In genomic region chr7:28806841-28807240, GRCh38 we compare ENCODE assay signal across 35 cellular contexts.
DNase-seq lines count a peak whose midpoint lies in the region; ATAC-seq and TF ChIP-seq lines count a peak whose summit lies in the region.
"Had no signal": no experiment of that assay in that cellular context is flagged by ENCODE, and none has a peak within 500 bp of the region (broad histone marks: within the 10 kb centered on the region; RNA-seq: fewer than 3 reads in every experiment).

No MANE protein-coding gene starts in this region.

- no peaks in the 10 kb centered on the region for H3K36me3 Mint-ChIP-seq in naive thymus-derived CD8-positive, alpha-beta T cell
- H3K36me3 Mint-ChIP-seq: natural killer cell had no signal

- no peak overlapping the region for H3K4me2 ChIP-seq in GM23248 (ENCODE audit: unreplicated experiment)
- H3K4me2 ChIP-seq: BLaER1 treated with 17β-estradiol and CSF1 and Interleukin-3, amounts not matched to agents 10 nM and 100 nM had no signal

- H3K27ac Mint-ChIP-seq in naive thymus-derived CD8-positive, alpha-beta T cell: no peak overlapping the region
- H3K27ac Mint-ChIP-seq: activated naive CD8-positive, alpha-beta T cell treated with anti-CD3 and anti-CD28 coated beads for 36 hours; endodermal cell; HFFc6; natural killer cell had no signal

- H3K4me3 Mint-ChIP-seq in naive thymus-derived CD8-positive, alpha-beta T cell: no peak overlapping the region
- H3K4me3 Mint-ChIP-seq: activated naive CD8-positive, alpha-beta T cell treated with anti-CD3 and anti-CD28 coated beads for 36 hours; endodermal cell; HFFc6; natural killer cell had no signal

- ATAC-seq in naive thymus-derived CD8-positive, alpha-beta T cell: no peak
- ATAC-seq: esophagus mucosa, gastroesophageal sphincter, natural killer cell, Panc1, sciatic nerve had no signal

- H3K27ac ChIP-seq in GM23248: peak overlapping the region; percentile 83
- H3K27ac ChIP-seq in RWPE1: no peak overlapping the region
- H3K27ac ChIP-seq: BLaER1 treated with 17β-estradiol and CSF1 and Interleukin-3, amounts not matched to agents 10 nM and 100 nM; gastroesophageal sphincter; prostate gland; thyroid gland; vagina; VCaP had no signal

- in situ Hi-C loops in GM23248 (cut with MboI): no loop called here

- H2AFZ ChIP-seq in GM23248: no peak overlapping the region

- H3F3A ChIP-seq in GM23248 (ENCODE audit: insufficient read depth): peaks cover 50% of the 10 kb centered on the region

- no peaks in the 10 kb centered on the region for H4K20me1 ChIP-seq in GM23248 (ENCODE audit: insufficient read depth)
- H4K20me1 ChIP-seq: BLaER1 treated with 17β-estradiol and CSF1 and Interleukin-3, amounts not matched to agents 10 nM and 100 nM had no signal

- 13 to 15% methylated on average over 7 of the region's 7 CpGs for WGBS in GM23248 (ENCODE audit: low coverage in 1 of 2, low lambda C conversion rate in 2 of 2, missing lambda C conversion rate in 2 of 2), 2 experiments

- H3K4me1 ChIP-seq in GM23248 (ENCODE audit: insufficient read depth): peaks cover 65% of the 10 kb centered on the region
- H3K4me1 ChIP-seq: prostate gland, thyroid gland, vagina had no signal

- H3K4me3 ChIP-seq in GM23248 (0 out of 2 replicates have a peak overlapping the region, but pooled peaks have one; percentile 5), fibroblast of villous mesenchyme (ENCODE audit: low read depth, low read length) (no peak overlapping the region)
- H3K4me3 ChIP-seq: BLaER1 treated with 17β-estradiol and CSF1 and Interleukin-3, amounts not matched to agents 10 nM and 100 nM; gastroesophageal sphincter; prostate gland; thyroid gland; vagina had no signal

- CTCF ChIA-PET in RWPE1 (lab: Yijun Ruan, JAX) (no interaction called here), HEK293T (lab: Yijun Ruan, JAX) (no interaction called here)

- POLR2A ChIA-PET in RWPE1 (lab: Yijun Ruan, JAX; ENCODE audit: low non-redundant PET) (no interaction called here), HEK293T (lab: Yijun Ruan, JAX) (no interaction called here)
- POLR2A ChIA-PET in naive thymus-derived CD8-positive, alpha-beta T cell (lab: Charles Lee): no interaction called here

- no peaks in the 10 kb centered on the region for H3K9me2 ChIP-seq in GM23248 (ENCODE audit: insufficient read depth)

- peaks cover 0 to 5% (median 0%) of the 10 kb centered on the region in 5 donors for H3K27me3 Mint-ChIP-seq in naive thymus-derived CD8-positive, alpha-beta T cell
- H3K27me3 Mint-ChIP-seq: activated naive CD8-positive, alpha-beta T cell treated with anti-CD3 and anti-CD28 coated beads for 36 hours had no signal

- TF ChIP-seq CTCF in RWPE1 (conservative IDR thresholded peaks at IDR 0.05; ENCODE audit: low read depth) (no peak), fibroblast of villous mesenchyme (IDR thresholded peaks at IDR 0.05; ENCODE audit: insufficient read depth, low read depth, low read length) (no peak)

- H3K9me3 ChIP-seq in GM23248 (ENCODE audit: low read depth): no peaks in the 10 kb centered on the region
- H3K9me3 ChIP-seq: BLaER1 treated with 17β-estradiol and CSF1 and Interleukin-3, amounts not matched to agents 10 nM and 100 nM; gastroesophageal sphincter; prostate gland; thyroid gland; vagina had no signal

- DNase-seq in AG08395 (ENCODE audit: low spot score) (peak; percentile 76), GM23248 (peak; percentile 93), RWPE1 (ENCODE audit: low spot score) (peak; percentile 24), fibroblast of villous mesenchyme (ENCODE audit: low read depth) (peak; percentile 45), 8988T (no peak), HEK293T (ENCODE audit: extremely low spot score) (no peak)
- no peak for DNase-seq in naive thymus-derived CD8-positive, alpha-beta T cell
- no peak for DNase-seq in stimulated activated CD4-positive, alpha-beta T cell treated with anti-CD3 and anti-CD28 coated beads, Interleukin-15, amount 100 ng/mL, for 24 hours
- DNase-seq: activated CD4-positive, alpha-beta T cell treated with anti-CD3 and anti-CD28 coated beads for 48 hours; activated naive CD8-positive, alpha-beta T cell treated with anti-CD3 and anti-CD28 coated beads for 36 hours; activated T-cell treated with anti-CD3 and anti-CD28 coated beads for 4 hours; anterior cingulate cortex; central memory CD4-positive, alpha-beta T cell; dermis blood vessel endothelial cell; endodermal cell; HFFc6; natural killer cell; NCI-H1105 treated with DMSO at 0.1 percent for 48 hours; NCI-H2029 treated with DMSO at 0.1 percent for 48 hours; NCI-H2227 treated with DMSO at 0.1 percent for 48 hours; NCI-H526 treated with DMSO at 0.1 percent for 48 hours; NK-92 treated with Interleukin-12 subunit alpha and Interleukin-12 subunit beta, amount 100 ng/mL, for 24 hours; occipital lobe; SIG-M5; stimulated activated CD4-positive, alpha-beta T cell treated with anti-CD3 and anti-CD28 coated beads, Interleukin-12 subunit alpha, Interleukin-12 subunit beta, amount 100 ng/mL, for 4 hours; stimulated activated CD4-positive, alpha-beta T cell treated with anti-CD3 and anti-CD28 coated beads, Interleukin-4, amount 100 ng/mL, for 1 hour; thyroid gland had no signal

- no peaks in the 10 kb centered on the region for H3K27me3 ChIP-seq in GM23248 (replicated peaks; ENCODE audit: insufficient read depth)
- H3K27me3 ChIP-seq: BLaER1 treated with 17β-estradiol and CSF1 and Interleukin-3, amounts not matched to agents 10 nM and 100 nM; gastroesophageal sphincter; thyroid gland; vagina had no signal

- no peaks in the 10 kb centered on the region for H3K4me1 Mint-ChIP-seq in naive thymus-derived CD8-positive, alpha-beta T cell
- H3K4me1 Mint-ChIP-seq: activated naive CD8-positive, alpha-beta T cell treated with anti-CD3 and anti-CD28 coated beads for 36 hours; endodermal cell; natural killer cell had no signal

- H3K9me3 Mint-ChIP-seq in naive thymus-derived CD8-positive, alpha-beta T cell: no peaks in the 10 kb centered on the region
- H3K9me3 Mint-ChIP-seq: activated naive CD8-positive, alpha-beta T cell treated with anti-CD3 and anti-CD28 coated beads for 36 hours; endodermal cell; HFFc6; natural killer cell had no signal

- H3K9ac ChIP-seq in GM23248: no peak overlapping the region
- H3K9ac ChIP-seq: BLaER1 treated with 17β-estradiol and CSF1 and Interleukin-3, amounts not matched to agents 10 nM and 100 nM had no signal

- no peaks in the 10 kb centered on the region for H3K79me2 ChIP-seq in GM23248 (ENCODE audit: insufficient read depth)

- H3K36me3 ChIP-seq in GM23248 (ENCODE audit: low read depth): no peaks in the 10 kb centered on the region
- H3K36me3 ChIP-seq: prostate gland, thyroid gland, vagina had no signal

TF ChIP-seq in HEK293T, 16 proteins besides CTCF, POLR2A, EP300 and RAD21:
- TF ChIP-seq FOXA1 (IDR thresholded peaks at IDR 0.05): no peak
- no peak for TF ChIP-seq FOXK2 (IDR thresholded peaks at IDR 0.05)
- TF ChIP-seq ZNF384 (IDR thresholded peaks at IDR 0.05): no peak
- TF ChIP-seq HDGF (IDR thresholded peaks at IDR 0.05; ENCODE audit: borderline replicate concordance): no peak
- no peak for TF ChIP-seq PKNOX1 (IDR thresholded peaks at IDR 0.05)
- TF ChIP-seq ELF4 (IDR thresholded peaks at IDR 0.05): no peak
- TF ChIP-seq SUZ12 (IDR thresholded peaks at IDR 0.05): no peak
- no peak for TF ChIP-seq ARNT (IDR thresholded peaks at IDR 0.05)
- TF ChIP-seq TARDBP (IDR thresholded peaks at IDR 0.05): no peak
- no peak for TF ChIP-seq NFRKB (IDR thresholded peaks at IDR 0.05)
- no peak for TF ChIP-seq FOXM1 (IDR thresholded peaks at IDR 0.05; ENCODE audit: borderline replicate concordance)
- no peak for TF ChIP-seq SP1 (IDR thresholded peaks at IDR 0.05)
- TF ChIP-seq L3MBTL2 (conservative IDR thresholded peaks at IDR 0.05): no peak
- no peak for TF ChIP-seq LEF1 (IDR thresholded peaks at IDR 0.05; ENCODE audit: borderline replicate concordance)
- TF ChIP-seq CTBP1 (IDR thresholded peaks at IDR 0.05; ENCODE audit: borderline replicate concordance): no peak
- TF ChIP-seq BHLHE40 (IDR thresholded peaks at IDR 0.05; ENCODE audit: borderline replicate concordance): no peak
TF ChIP-seq in HEK293T: peak in this region for 0.

Comparison
In these comparisons a context has a peak if more than half of its experiments do, and no peak if none do; other contexts are left out.
1. DNase-seq: peak in AG08395 (single experiment), GM23248 (single experiment), RWPE1 (single experiment) and fibroblast of villous mesenchyme (single experiment); none in naive thymus-derived CD8-positive, alpha-beta T cell (0 of 10), stimulated activated CD4-positive, alpha-beta T cell treated with anti-CD3 and anti-CD28 coated beads, Interleukin-15, amount 100 ng/mL, for 24 hours (single experiment), 8988T (single experiment) and HEK293T (single experiment).